23 cellular contexts compared by ENCODE assay signal in the genomic region with DNA sequence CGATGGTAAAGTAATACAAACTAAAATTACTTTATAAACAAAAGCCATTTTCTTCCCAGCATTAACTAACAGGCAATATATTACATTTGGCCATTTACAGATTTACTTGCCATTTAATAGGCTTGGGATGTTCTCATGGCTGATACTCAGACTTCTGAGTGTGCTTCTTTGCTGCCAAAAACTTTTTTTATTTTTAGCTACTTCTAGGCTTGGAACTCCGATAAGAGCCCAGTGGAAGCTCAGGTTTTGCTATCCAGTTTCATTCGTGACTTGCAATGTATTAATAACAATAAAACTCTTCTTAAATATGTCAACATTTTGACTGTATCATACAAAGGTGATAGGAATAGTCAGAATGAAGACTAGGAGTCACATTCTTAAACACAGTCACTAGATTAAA.
DNase-seq lines count a peak whose midpoint lies in the region; ATAC-seq, FAIRE-seq and TF ChIP-seq lines count a peak whose summit lies in the region.
"Had no signal": no experiment of that assay in that cellular context is flagged by ENCODE, and none has a peak within 500 bp of the region (broad histone marks: within the 10 kb centered on the region; RNA-seq: fewer than 3 reads in every experiment).

No MANE protein-coding gene starts in this region.

- peak; percentile 54 for ATAC-seq in Right ventricle myocardium inferior
- peak; percentile 84 to 91 for ATAC-seq in gastrocnemius medialis
- ATAC-seq: CD8-positive, alpha-beta T cell; GM23338; HCT116 had no signal

- intact Hi-C loops in Right ventricle myocardium inferior (cut with DNase I) (no loop called here), left ventricle myocardium inferior (cut with micrococcal nuclease) (no loop called here), gastrocnemius medialis (cut with DNase I; ENCODE audit: low total_unique reads) (no loop called here)

- H3K36me3 ChIP-seq in right atrium auricular region = no peaks in the 10 kb centered on the region
- H3K36me3 ChIP-seq in left ventricle myocardium inferior = peaks cover 11% of the 10 kb centered on the region
- H3K36me3 ChIP-seq in gastrocnemius medialis = no peaks in the 10 kb centered on the region

- H3K27ac ChIP-seq in right atrium auricular region (no peak overlapping the region), left ventricle myocardium inferior (replicated peaks) (peak overlapping the region; percentile 57), gastrocnemius medialis (peak overlapping the region; percentile 45 to 80 (median 64))
- H3K27ac ChIP-seq: 22Rv1, BLaER1, C4-2B had no signal

- no peak for TF ChIP-seq POLR2A in gastrocnemius medialis (IDR thresholded peaks at IDR 0.05)

- H3K4me1 ChIP-seq in right atrium auricular region (peaks cover 0 to 5% of the 10 kb centered on the region in 2 donors), left ventricle myocardium inferior (peaks cover 41% of the 10 kb centered on the region), gastrocnemius medialis (peaks cover 43 to 56% of the 10 kb centered on the region in 2 donors)
- H3K4me1 ChIP-seq: Caco-2 had no signal

- no peak for FAIRE-seq in RCC 7860 (lab: Jason Lieb, UNC)
- FAIRE-seq: A204.1, G401.6, GM12892, GM19239 had no signal

- H3K9me3 ChIP-seq in right atrium auricular region (no peaks in the 10 kb centered on the region), left ventricle myocardium inferior (replicated peaks) (no peaks in the 10 kb centered on the region), gastrocnemius medialis (no peaks in the 10 kb centered on the region)
- H3K9me3 ChIP-seq: BLaER1, Caco-2 had no signal

- in situ Hi-C loops in gastrocnemius medialis (cut with MboI; ENCODE audit: low sequenced_read_pairs in 4 of 4) = no loop called here

- TF ChIP-seq CTCF in right atrium auricular region (IDR thresholded peaks at IDR 0.05) = no peak
- TF ChIP-seq CTCF in fibroblast of the aortic adventitia (IDR thresholded peaks at IDR 0.05; ENCODE audit: insufficient read depth, low read length) = no peak
- TF ChIP-seq CTCF in left ventricle myocardium inferior (IDR thresholded peaks at IDR 0.05; ENCODE audit: borderline replicate concordance) = no peak
- TF ChIP-seq CTCF in gastrocnemius medialis (IDR thresholded peaks at IDR 0.05 in 4 of 5, conservative IDR thresholded peaks at IDR 0.05 in 1 of 5) = no peak

- DNase-seq in Right ventricle myocardium inferior (ENCODE audit: missing footprints) = no peak
- DNase-seq in right atrium auricular region (ENCODE audit: low spot score) = no peak
- peak; percentile 7 for DNase-seq in fibroblast of the aortic adventitia (ENCODE audit: low read depth)
- DNase-seq in left ventricle myocardium inferior = no peak
- no peak for DNase-seq in gastrocnemius medialis
- no peak for DNase-seq in RCC 7860 (ENCODE audit: low spot score)
- no peak for DNase-seq in pons (ENCODE audit: low spot score)
- DNase-seq in activated effector memory CD4-positive, alpha-beta T cell treated with anti-CD3 and anti-CD28 coated beads, Interleukin-2, amount 50 U/mL, for 16 hours = no peak
- DNase-seq: Caco-2; CD4-positive, CD25-positive, alpha-beta regulatory T cell; CD8-positive, alpha-beta T cell; DMS153; DND-41; H9 had no signal

- no peak overlapping the region for H3K4me3 ChIP-seq in right atrium auricular region
- H3K4me3 ChIP-seq in fibroblast of the aortic adventitia (ENCODE audit: low read depth, low read length) = no peak overlapping the region
- H3K4me3 ChIP-seq in left ventricle myocardium inferior = no peak overlapping the region
- no peak overlapping the region for H3K4me3 ChIP-seq in gastrocnemius medialis
- H3K4me3 ChIP-seq: BLaER1, GM23338 had no signal

- no peaks in the 10 kb centered on the region for H3K27me3 ChIP-seq in right atrium auricular region
- no peaks in the 10 kb centered on the region for H3K27me3 ChIP-seq in left ventricle myocardium inferior (ENCODE audit: low read depth)
- no peaks in the 10 kb centered on the region for H3K27me3 ChIP-seq in gastrocnemius medialis
- H3K27me3 ChIP-seq: BLaER1 had no signal

Comparison
In these comparisons a context has a peak if more than half of its experiments do, and no peak if none do; other contexts are left out.
1. H3K27ac ChIP-seq: peak in left ventricle myocardium inferior (single experiment) and gastrocnemius medialis (4 of 4); none in right atrium auricular region (0 of 2).